Comparison of ENCODE assay signal across 8 cellular contexts in the genomic region with DNA sequence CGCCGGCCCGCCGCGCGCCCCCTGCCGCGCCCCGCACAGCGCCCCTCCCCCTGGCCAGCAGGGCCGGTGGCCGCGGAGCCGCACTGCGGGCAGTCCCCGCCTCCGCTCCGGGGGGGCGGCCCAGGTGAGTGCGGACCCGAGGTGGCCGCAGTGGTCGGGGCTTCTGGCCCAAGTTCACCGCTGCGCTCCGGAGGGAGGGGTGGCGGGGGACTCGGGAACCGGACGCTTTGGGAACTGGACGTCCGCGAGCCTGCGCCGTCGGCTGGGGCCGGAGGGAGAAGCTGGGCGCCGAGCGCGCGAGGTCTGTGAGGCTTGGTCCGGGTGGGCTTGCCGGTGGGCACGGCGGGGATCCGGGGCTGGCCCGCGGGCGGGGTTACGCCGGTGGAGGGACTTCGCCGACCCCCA. TPM values are rescaled to one million over a fixed set of nuclear protein-coding genes. Genes with fewer than 3 reads are reported as not detected.
DNase-seq lines count a peak whose midpoint lies in the region; ATAC-seq and TF ChIP-seq lines count a peak whose summit lies in the region.

No MANE protein-coding gene starts in this region.

- no peaks in the 10 kb centered on the region for H3K9me3 Mint-ChIP-seq in effector memory CD8-positive, alpha-beta T cell
- H3K9me3 Mint-ChIP-seq in neural crest cell, result no peaks in the 10 kb centered on the region

- DNase-seq in MG63 (no peak), neural crest cell (ENCODE audit: low read depth, low spot score) (peak; percentile 31), T1000 (lab: John Stamatoyannopoulos, UW) (no peak), SW 1271 (lab: John Stamatoyannopoulos, UW) (no peak)
- no peak for DNase-seq in effector memory CD8-positive, alpha-beta T cell
- no peak for DNase-seq in activated effector memory CD4-positive, alpha-beta T cell treated with Interleukin-2 at 50 U/mL for 16 hours

- H3K27ac Mint-ChIP-seq in effector memory CD8-positive, alpha-beta T cell, result no peak overlapping the region
- no peak overlapping the region for H3K27ac Mint-ChIP-seq in neural crest cell (ENCODE audit: unreplicated experiment)

- peaks cover 28% of the 10 kb centered on the region for H3K27me3 ChIP-seq in MG63

- no peak for ATAC-seq in effector memory CD8-positive, alpha-beta T cell (replicated peaks)
- ATAC-seq in GM19467 (IDR thresholded peaks at IDR 0.05; ENCODE audit: unreplicated experiment), result no peak

- peaks cover 0 to 8% of the 10 kb centered on the region in 2 donors for H3K4me1 Mint-ChIP-seq in effector memory CD8-positive, alpha-beta T cell (ENCODE audit: low read depth in 2 of 2)
- H3K4me1 Mint-ChIP-seq in neural crest cell, result peaks cover 23% of the 10 kb centered on the region

- peaks cover 51 to 85% of the 10 kb centered on the region in 2 donors for H3K27me3 Mint-ChIP-seq in effector memory CD8-positive, alpha-beta T cell
- H3K27me3 Mint-ChIP-seq in neural crest cell (ENCODE audit: low read depth), result peaks cover 79% of the 10 kb centered on the region

- H3K36me3 Mint-ChIP-seq in effector memory CD8-positive, alpha-beta T cell (ENCODE audit: insufficient read depth), result no peaks in the 10 kb centered on the region
- H3K36me3 Mint-ChIP-seq in neural crest cell (ENCODE audit: low read depth), result no peaks in the 10 kb centered on the region

- H3K4me3 ChIP-seq in GM08714 (ENCODE audit: low read length) (peak overlapping the region; percentile 60), MG63 (peak overlapping the region; percentile 35)

- TF ChIP-seq CTCF in neural crest cell (conservative IDR thresholded peaks at IDR 0.05), result no peak

- peak overlapping the region; percentile 14 to 20 for H3K4me3 Mint-ChIP-seq in effector memory CD8-positive, alpha-beta T cell
- no peak overlapping the region for H3K4me3 Mint-ChIP-seq in neural crest cell

- no peaks in the 10 kb centered on the region for H3K36me3 ChIP-seq in MG63

- no peaks in the 10 kb centered on the region for H3K9me3 ChIP-seq in MG63

RNA-seq across cellular contexts. Expression of gene LDLRAD4, which starts 0.6 kb away (rescaled TPM):
- total RNA-seq in MG63 (2014; rRNA removed; shearing (Covaris generic); ENCODE audit: low replicate concordance), result 0.02 and 0.36 TPM in 2 replicates
- 1.4 and 1.7 TPM in 2 replicates for total RNA-seq in neural crest cell
